Comparison of ENCODE assay signal across 8 cellular contexts in the genomic region with DNA sequence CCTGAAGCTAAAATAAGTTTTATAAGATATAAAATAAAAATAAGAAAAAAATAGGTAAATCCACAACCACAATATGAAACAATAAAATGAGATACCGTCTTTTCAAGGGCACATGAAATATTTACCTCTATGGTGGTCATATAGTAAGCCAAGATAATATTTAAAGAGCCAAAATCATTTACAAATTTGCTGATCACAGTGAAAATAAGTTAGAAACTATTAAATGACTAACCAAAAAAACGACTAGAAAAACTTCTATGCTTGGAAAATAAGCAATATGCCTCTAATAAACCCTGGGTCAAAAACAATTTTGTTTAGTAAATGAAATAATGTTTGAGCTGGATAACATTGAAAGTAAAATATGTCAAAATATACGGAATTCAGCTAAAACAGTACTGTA.
"Had no signal": no experiment of that assay in that cellular context is flagged by ENCODE, and none has a peak within 500 bp of the region (broad histone marks: within the 10 kb centered on the region; RNA-seq: fewer than 3 reads in every experiment).

No MANE protein-coding gene starts in this region.

- H3K4me1 ChIP-seq: HAP-1 had no signal

- H3K4me3 ChIP-seq: GM23248, HAP-1 had no signal

- ATAC-seq: HCT116 had no signal

- H3K9ac ChIP-seq: GM23248 had no signal

- H3K27ac ChIP-seq: GM23248, HL-60 had no signal

- DNase-seq: GM23248, GOT3, H7, HFFc6, KG1 had no signal

- H3K9me3 ChIP-seq: HAP-1 had no signal

- H2AFZ ChIP-seq: GM23248 had no signal

- H3K36me3 ChIP-seq: HAP-1 had no signal
